8 cellular contexts compared by ENCODE assay signal in genomic region chr15:75578948-75579908, GRCh38. TPM values are rescaled to one million over a fixed set of nuclear protein-coding genes. Genes with fewer than 3 reads are reported as not detected.
DNase-seq lines count a peak whose midpoint lies in the region; ATAC-seq lines count a peak whose summit lies in the region.

TSS of gene PTPN9 (minus strand) at chr15:75579315. CDS start at chr15:75578776, 539 bp downstream.

- H3K27ac Mint-ChIP-seq in dendritic cell treated with granulocyte-macrophage colony-stimulating factor and Interleukin-4, amounts not matched to agents 40 ng/mL and 50 ng/mL, for 4 days, result peak within 1 kb of the TSS; percentile 95

- no peaks in the 10 kb centered on the region for H3K27me3 Mint-ChIP-seq in dendritic cell treated with granulocyte-macrophage colony-stimulating factor and Interleukin-4, amounts not matched to agents 40 ng/mL and 50 ng/mL, for 4 days

- H3K4me1 Mint-ChIP-seq in dendritic cell treated with granulocyte-macrophage colony-stimulating factor and Interleukin-4, amounts not matched to agents 40 ng/mL and 50 ng/mL, for 4 days (ENCODE audit: low read depth), result peaks cover 20% of the 10 kb centered on the region

- no peaks in the 10 kb centered on the region for H3K9me3 Mint-ChIP-seq in dendritic cell treated with granulocyte-macrophage colony-stimulating factor and Interleukin-4, amounts not matched to agents 40 ng/mL and 50 ng/mL, for 4 days

- peak within 1 kb of the TSS; percentile 92 for H3K4me3 Mint-ChIP-seq in dendritic cell treated with granulocyte-macrophage colony-stimulating factor and Interleukin-4, amounts not matched to agents 40 ng/mL and 50 ng/mL, for 4 days

- ATAC-seq in GM18498 (IDR thresholded peaks at IDR 0.05; ENCODE audit: unreplicated experiment) (peak; percentile 70), HG03064 (IDR thresholded peaks at IDR 0.05; ENCODE audit: low read depth, unreplicated experiment) (peak; percentile 67), left lobe of liver (peak; percentile 88), GM19328 (IDR thresholded peaks at IDR 0.05; ENCODE audit: unreplicated experiment) (no peak)

- DNase-seq in NCI-H526 (lab: John Stamatoyannopoulos, UW) (peak; percentile 56 to 83), left lobe of liver (ENCODE audit: low spot score) (peak; percentile 81)
- peak; percentile 66 for DNase-seq in activated CD4-positive, alpha-beta T cell treated with anti-CD3 and anti-CD28 coated beads, Interleukin-2, amount 50 U/mL, for 1 hour
- DNase-seq in stimulated activated CD4-positive, alpha-beta T cell treated with anti-CD3 and anti-CD28 coated beads, Interleukin-1b, Interleukin-23, amount 100 ng/mL, for 48 hours, result peak; percentile 72

- intact Hi-C loops in dendritic cell treated with granulocyte-macrophage colony-stimulating factor and Interleukin-4, amounts not matched to agents 40 ng/mL and 50 ng/mL, for 4 days (cut with micrococcal nuclease), result loop anchor here (5.0 kb wide), 4 partner anchors 47 to 127 kb away; partner anchors contain the start of genes SIN3A, SNUPN and SNX33

- peaks cover 16% of the 10 kb centered on the region for H3K36me3 Mint-ChIP-seq in dendritic cell treated with granulocyte-macrophage colony-stimulating factor and Interleukin-4, amounts not matched to agents 40 ng/mL and 50 ng/mL, for 4 days (ENCODE audit: low read depth)

RNA-seq across cellular contexts. Expression of gene PTPN9, which starts in this region (rescaled TPM):
- total RNA-seq in left lobe of liver, result 9.2 TPM
